28 cellular contexts compared by ENCODE assay signal in genomic region chr10:128594688-128595087, GRCh38.
DNase-seq lines count a peak whose midpoint lies in the region; ATAC-seq, FAIRE-seq and TF ChIP-seq lines count a peak whose summit lies in the region.
"Had no signal": no experiment of that assay in that cellular context is flagged by ENCODE, and none has a peak within 500 bp of the region (broad histone marks: within the 10 kb centered on the region; RNA-seq: fewer than 3 reads in every experiment).

No MANE protein-coding gene starts in this region.

- H3K4me1 ChIP-seq in K562 (replicated peaks in 1 of 2; ENCODE audit: control insufficient read depth in 2 of 2, insufficient read depth in 2 of 2, low read length in 2 of 2): peaks cover 0 to 13% of the 10 kb centered on the region in 2 experiments; a peak in 3 of 5 replicates
- no peaks in the 10 kb centered on the region for H3K4me1 ChIP-seq in esophagus muscularis mucosa
- H3K4me1 ChIP-seq: A549; BLaER1; BLaER1 treated with 17β-estradiol and CSF1 and Interleukin-3, amounts not matched to agents 10 nM and 100 nM; Caco-2 had no signal

- intact Hi-C loops in K562 (cut with micrococcal nuclease) (no loop called here), esophagus muscularis mucosa (cut with DNase I) (no loop called here)

- no peak overlapping the region for H2AFZ ChIP-seq in K562 (ENCODE audit: low read depth, low read length)

- in situ Hi-C loops in K562 (cut with MboI): loop anchor here (25.0 kb wide), 1 partner anchor 1518 kb away; the partner anchor contains the start of gene C10orf143

- H3K27me3 ChIP-seq in K562 (ENCODE audit: control insufficient read depth in 2 of 2, insufficient read depth in 2 of 2, low read length in 2 of 2): no peaks in the 10 kb centered on the region
- no peaks in the 10 kb centered on the region for H3K27me3 ChIP-seq in esophagus muscularis mucosa
- H3K27me3 ChIP-seq: BE2C; BLaER1; BLaER1 treated with 17β-estradiol and CSF1 and Interleukin-3, amounts not matched to agents 10 nM and 100 nM had no signal

- ATAC-seq in K562: no peak
- ATAC-seq: A549; CD8-positive, alpha-beta T cell had no signal

- TF ChIP-seq EP300 in K562 (IDR thresholded peaks at IDR 0.05; ENCODE audit: low read length) (no peak), esophagus muscularis mucosa (IDR thresholded peaks at IDR 0.05) (no peak)

- peaks cover 6% of the 10 kb centered on the region for H3K36me3 ChIP-seq in K562 (ENCODE audit: control insufficient read depth, insufficient read depth, low read length)
- no peaks in the 10 kb centered on the region for H3K36me3 ChIP-seq in esophagus muscularis mucosa
- H3K36me3 ChIP-seq: BE2C; BLaER1; BLaER1 treated with 17β-estradiol and CSF1 and Interleukin-3, amounts not matched to agents 10 nM and 100 nM had no signal

- TF ChIP-seq POLR2A in K562 (conservative IDR thresholded peaks at IDR 0.05): no peak
- no peak for TF ChIP-seq POLR2A in esophagus muscularis mucosa (IDR thresholded peaks at IDR 0.05; ENCODE audit: low read depth)

- H3K27ac ChIP-seq in K562 (ENCODE audit: extremely low read depth, low read depth, low read length) (no peak overlapping the region), esophagus muscularis mucosa (replicated peaks in 1 of 4) (no peak overlapping the region)
- H3K27ac ChIP-seq: 22Rv1; A549; BLaER1; BLaER1 treated with 17β-estradiol and CSF1 and Interleukin-3, amounts not matched to agents 10 nM and 100 nM; C4-2B had no signal

- TF ChIP-seq CTCF in K562 (IDR thresholded peaks at IDR 0.05 in 2 of 3, conservative IDR thresholded peaks at IDR 0.05 in 1 of 3; ENCODE audit: insufficient read depth in 2 of 3, low read depth in 1 of 3, low read length in 3 of 3): no peak
- no peak for TF ChIP-seq CTCF in esophagus muscularis mucosa (IDR thresholded peaks at IDR 0.05)

- H3K4me3 ChIP-seq in K562 (no peak overlapping the region), esophagus muscularis mucosa (no peak overlapping the region)
- H3K4me3 ChIP-seq: A549; BLaER1; BLaER1 treated with 17β-estradiol and CSF1 and Interleukin-3, amounts not matched to agents 10 nM and 100 nM had no signal

- WGBS in K562 (ENCODE audit: insufficient coverage, low coverage, missing lambda C conversion rate): 94% methylated on average over 1 of the region's 1 CpG
- 100% methylated on average over 1 of the region's 1 CpG for WGBS in esophagus muscularis mucosa

- no peaks in the 10 kb centered on the region for H3K79me2 ChIP-seq in K562 (ENCODE audit: control insufficient read depth, insufficient read depth, low read length)

- H3K9me3 ChIP-seq in K562 (replicated peaks; ENCODE audit: control insufficient read depth, insufficient read depth, low read depth, low read length): peaks cover 7% of the 10 kb centered on the region
- peaks cover 0 to 8% (median 2%) of the 10 kb centered on the region in 4 donors for H3K9me3 ChIP-seq in esophagus muscularis mucosa
- H3K9me3 ChIP-seq: A549; BE2C; BLaER1; BLaER1 treated with 17β-estradiol and CSF1 and Interleukin-3, amounts not matched to agents 10 nM and 100 nM; Caco-2 had no signal

- no peak for FAIRE-seq in K562 (lab: Jason Lieb, UNC)
- FAIRE-seq: A549, D721Med had no signal

- DNase-seq in K562 (ENCODE audit: extremely low read depth in 1 of 4, low spot score in 3 of 4) (no peak), esophagus muscularis mucosa (ENCODE audit: extremely low spot score) (no peak)
- DNase-seq: 8988T; ACHN; AML-193; BE2C; C1 segment of cervical spinal cord; Caco-2; Calu3; CD4-positive, alpha-beta memory T cell; CD4-positive, alpha-beta T cell; CD4-positive, CD25-positive, alpha-beta regulatory T cell; CD8-positive, alpha-beta memory T cell; CD8-positive, alpha-beta T cell; COR-L47; DMS 273 treated with DMSO at 0.1 percent for 48 hours; DMS153; DMS53; DMS79; DMS79 treated with DMSO at 0.1 percent for 48 hours; DND-41; EL had no signal

- CTCF ChIA-PET in K562 (lab: Yijun Ruan, JAX; ENCODE audit: low intra/inter-chr PET ratio): no interaction called here

- POLR2A ChIA-PET in K562 (lab: Yijun Ruan, JAX): interaction anchor here (0.6 kb wide), 1 partner anchor 476 kb away, joined by 3 read pairs; no protein-coding TSS in a partner anchor

- H3K9ac ChIP-seq in K562 (ENCODE audit: insufficient read depth in 1 of 2, low read depth in 2 of 2, low read length in 2 of 2): no peak overlapping the region
- H3K9ac ChIP-seq: BLaER1; BLaER1 treated with 17β-estradiol and CSF1 and Interleukin-3, amounts not matched to agents 10 nM and 100 nM had no signal

- BruUV-seq in K562 (replicated peaks; lab: Mats Ljungman, UMichigan): no TSS peak

- no peak overlapping the region for H3K4me2 ChIP-seq in K562 (ENCODE audit: insufficient read depth, low read length)
- H3K4me2 ChIP-seq: A549; BLaER1; BLaER1 treated with 17β-estradiol and CSF1 and Interleukin-3, amounts not matched to agents 10 nM and 100 nM had no signal

- H4K20me1 ChIP-seq in K562 (replicated peaks; ENCODE audit: control insufficient read depth, insufficient read depth, low read length): no peaks in the 10 kb centered on the region
- H4K20me1 ChIP-seq: BLaER1; BLaER1 treated with 17β-estradiol and CSF1 and Interleukin-3, amounts not matched to agents 10 nM and 100 nM had no signal

- no peaks in the 10 kb centered on the region for H3K9me1 ChIP-seq in K562 (ENCODE audit: control insufficient read depth, insufficient read depth, low read length)

- TF ChIP-seq RAD21 in K562 (CRISPR knock-in tag; conservative IDR thresholded peaks at IDR 0.05 in 1 of 2, IDR thresholded peaks at IDR 0.05 in 1 of 2): no peak

TF ChIP-seq in K562, 482 proteins besides CTCF, POLR2A, EP300 and RAD21:
- TF ChIP-seq CBX8 (IDR thresholded peaks at IDR 0.05; ENCODE audit: borderline replicate concordance, extremely low read depth, low read depth, low read length, poor library complexity, severe bottlenecking): no peak
- peak; percentile 98 for TF ChIP-seq ZNF507 (tag; conservative IDR thresholded peaks at IDR 0.05)
TF ChIP-seq in K562: peak in this region for 1.
